1 cellular context compared by ENCODE assay signal in the genomic region with DNA sequence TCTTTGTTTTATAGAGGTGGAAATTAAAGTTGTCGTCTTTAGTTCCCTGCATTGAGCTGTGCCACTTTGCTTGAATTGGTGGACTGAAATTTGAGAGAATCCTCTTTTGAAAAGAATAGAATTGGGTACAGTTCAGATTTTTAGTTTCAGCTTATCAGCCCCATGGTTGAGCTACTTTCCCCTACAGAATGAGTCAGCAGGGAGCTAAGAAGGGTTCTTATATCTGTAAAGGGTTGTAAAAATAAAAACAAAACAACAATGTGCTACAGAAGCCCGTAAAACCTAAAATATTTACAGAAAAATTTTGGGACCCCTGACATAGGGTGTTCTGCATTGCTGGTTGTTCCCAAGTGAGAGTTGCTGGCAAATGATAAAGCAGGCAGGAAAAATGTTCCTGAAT.
TF ChIP-seq lines count a peak whose summit lies in the region.

No MANE protein-coding gene starts in this region.

TF ChIP-seq in K562, 482 proteins besides CTCF, POLR2A, EP300 and RAD21 (continued from another document and continues in another):
- TF ChIP-seq, protein P1, sequence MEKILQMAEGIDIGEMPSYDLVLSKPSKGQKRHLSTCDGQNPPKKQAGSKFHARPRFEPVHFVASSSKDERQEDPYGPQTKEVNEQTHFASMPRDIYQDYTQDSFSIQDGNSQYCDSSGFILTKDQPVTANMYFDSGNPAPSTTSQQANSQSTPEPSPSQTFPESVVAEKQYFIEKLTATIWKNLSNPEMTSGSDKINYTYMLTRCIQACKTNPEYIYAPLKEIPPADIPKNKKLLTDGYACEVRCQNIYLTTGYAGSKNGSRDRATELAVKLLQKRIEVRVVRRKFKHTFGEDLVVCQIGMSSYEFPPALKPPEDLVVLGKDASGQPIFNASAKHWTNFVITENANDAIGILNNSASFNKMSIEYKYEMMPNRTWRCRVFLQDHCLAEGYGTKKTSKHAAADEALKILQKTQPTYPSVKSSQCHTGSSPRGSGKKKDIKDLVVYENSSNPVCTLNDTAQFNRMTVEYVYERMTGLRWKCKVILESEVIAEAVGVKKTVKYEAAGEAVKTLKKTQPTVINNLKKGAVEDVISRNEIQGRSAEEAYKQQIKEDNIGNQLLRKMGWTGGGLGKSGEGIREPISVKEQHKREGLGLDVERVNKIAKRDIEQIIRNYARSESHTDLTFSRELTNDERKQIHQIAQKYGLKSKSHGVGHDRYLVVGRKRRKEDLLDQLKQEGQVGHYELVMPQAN (IDR thresholded peaks at IDR 0.05; ENCODE audit: borderline replicate concordance), result no peak
- TF ChIP-seq JUND (IDR thresholded peaks at IDR 0.05; ENCODE audit: borderline replicate concordance, low read depth, low read length), result peak; percentile 53; the same call in 1 of the 2 replicates
- 0 out of 3 replicates have a peak, but pooled peaks have one; percentile 24 for TF ChIP-seq JUND (tag; IDR thresholded peaks at IDR 0.05; ENCODE audit: borderline replicate concordance, low read depth, low read length)
- TF ChIP-seq, protein P2, sequence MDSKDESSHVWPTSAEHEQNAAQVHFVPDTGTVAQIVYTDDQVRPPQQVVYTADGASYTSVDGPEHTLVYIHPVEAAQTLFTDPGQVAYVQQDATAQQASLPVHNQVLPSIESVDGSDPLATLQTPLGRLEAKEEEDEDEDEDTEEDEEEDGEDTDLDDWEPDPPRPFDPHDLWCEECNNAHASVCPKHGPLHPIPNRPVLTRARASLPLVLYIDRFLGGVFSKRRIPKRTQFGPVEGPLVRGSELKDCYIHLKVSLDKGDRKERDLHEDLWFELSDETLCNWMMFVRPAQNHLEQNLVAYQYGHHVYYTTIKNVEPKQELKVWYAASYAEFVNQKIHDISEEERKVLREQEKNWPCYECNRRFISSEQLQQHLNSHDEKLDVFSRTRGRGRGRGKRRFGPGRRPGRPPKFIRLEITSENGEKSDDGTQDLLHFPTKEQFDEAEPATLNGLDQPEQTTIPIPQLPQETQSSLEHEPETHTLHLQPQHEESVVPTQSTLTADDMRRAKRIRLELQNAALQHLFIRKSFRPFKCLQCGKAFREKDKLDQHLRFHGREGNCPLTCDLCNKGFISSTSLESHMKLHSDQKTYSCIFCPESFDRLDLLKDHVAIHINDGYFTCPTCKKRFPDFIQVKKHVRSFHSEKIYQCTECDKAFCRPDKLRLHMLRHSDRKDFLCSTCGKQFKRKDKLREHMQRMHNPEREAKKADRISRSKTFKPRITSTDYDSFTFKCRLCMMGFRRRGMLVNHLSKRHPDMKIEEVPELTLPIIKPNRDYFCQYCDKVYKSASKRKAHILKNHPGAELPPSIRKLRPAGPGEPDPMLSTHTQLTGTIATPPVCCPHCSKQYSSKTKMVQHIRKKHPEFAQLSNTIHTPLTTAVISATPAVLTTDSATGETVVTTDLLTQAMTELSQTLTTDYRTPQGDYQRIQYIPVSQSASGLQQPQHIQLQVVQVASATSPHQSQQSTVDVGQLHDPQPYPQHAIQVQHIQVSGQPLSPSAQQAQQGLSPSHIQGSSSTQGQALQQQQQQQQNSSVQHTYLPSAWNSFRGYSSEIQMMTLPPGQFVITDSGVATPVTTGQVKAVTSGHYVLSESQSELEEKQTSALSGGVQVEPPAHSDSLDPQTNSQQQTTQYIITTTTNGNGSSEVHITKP (IDR thresholded peaks at IDR 0.05; ENCODE audit: partially characterized antibody), result no peak
- no peak for TF ChIP-seq ZBED1 (IDR thresholded peaks at IDR 0.05)
- no peak for TF ChIP-seq HMG20B (CRISPR knock-in tag; IDR thresholded peaks at IDR 0.05)
- TF ChIP-seq GATAD2A (IDR thresholded peaks at IDR 0.05), result no peak
- TF ChIP-seq, protein P3, sequence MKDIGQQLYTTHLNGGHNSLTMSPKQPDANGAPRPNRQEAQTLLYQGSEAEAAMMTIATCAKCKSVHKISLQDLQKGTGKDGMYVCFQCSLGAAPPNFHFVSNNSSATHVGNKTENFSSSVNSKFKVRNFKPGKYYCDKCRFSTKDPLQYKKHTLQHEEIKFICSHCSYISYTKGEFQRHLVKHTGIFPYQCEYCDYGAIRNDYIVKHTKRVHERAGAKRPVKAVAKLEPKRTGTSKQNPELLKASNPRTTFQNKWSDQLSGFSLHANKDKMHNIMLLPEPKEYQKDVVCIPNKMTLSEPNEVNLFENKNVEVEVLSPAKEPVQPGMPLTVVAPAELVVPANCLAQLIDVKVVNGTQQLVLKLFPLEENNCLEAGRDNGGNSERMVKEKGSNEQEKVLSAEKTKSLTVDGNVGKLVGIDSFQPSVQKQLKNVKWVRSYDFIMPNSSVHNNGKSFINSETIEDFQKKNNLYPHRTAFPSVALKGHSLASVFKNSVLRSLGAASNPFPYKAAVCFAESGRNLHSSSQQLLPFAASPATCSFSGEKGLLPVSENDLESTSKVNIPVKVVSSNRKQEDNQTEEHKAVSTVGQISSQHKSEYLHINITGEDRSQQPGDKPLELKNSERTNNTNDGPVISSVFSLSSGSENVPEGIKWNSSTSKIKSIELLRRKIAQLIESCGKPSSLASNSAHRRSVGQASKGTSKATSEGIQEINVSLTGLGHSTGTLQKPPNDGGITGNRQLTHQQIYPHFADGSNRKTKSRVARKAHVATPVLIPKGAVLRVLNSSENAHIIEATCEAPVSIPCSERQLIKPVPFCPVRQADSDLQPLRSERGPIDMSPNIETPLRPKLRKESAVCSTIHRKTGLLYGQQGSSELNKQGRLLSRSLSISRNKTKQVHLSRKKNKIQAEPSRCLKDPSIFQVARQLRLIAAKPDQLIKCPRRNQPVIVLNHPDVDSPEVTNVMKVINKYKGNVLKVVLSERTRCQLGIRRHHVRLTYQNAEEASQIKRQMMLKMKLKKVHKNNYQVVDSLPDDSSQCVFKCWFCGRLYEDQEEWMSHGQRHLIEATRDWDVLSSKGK (CRISPR knock-in tag; IDR thresholded peaks at IDR 0.05), result no peak
- TF ChIP-seq CREB1 (IDR thresholded peaks at IDR 0.05), result no peak
- TF ChIP-seq CREB1 (CRISPR knock-in tag; IDR thresholded peaks at IDR 0.05), result no peak
- no peak for TF ChIP-seq POLR3A (IDR thresholded peaks at IDR 0.05; ENCODE audit: borderline replicate concordance, extremely low read depth, insufficient read depth, insufficient read length)
- TF ChIP-seq CREM (IDR thresholded peaks at IDR 0.05; ENCODE audit: low read depth), result no peak
- no peak for TF ChIP-seq ERF (CRISPR knock-in tag; IDR thresholded peaks at IDR 0.05)
- TF ChIP-seq, protein P4, sequence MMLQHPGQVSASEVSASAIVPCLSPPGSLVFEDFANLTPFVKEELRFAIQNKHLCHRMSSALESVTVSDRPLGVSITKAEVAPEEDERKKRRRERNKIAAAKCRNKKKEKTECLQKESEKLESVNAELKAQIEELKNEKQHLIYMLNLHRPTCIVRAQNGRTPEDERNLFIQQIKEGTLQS (IDR thresholded peaks at IDR 0.05), result 0 out of 2 replicates have a peak, but pooled peaks have one; percentile 14
- TF ChIP-seq, protein P4 (CRISPR knock-in tag; conservative IDR thresholded peaks at IDR 0.05), result no peak
- TF ChIP-seq, protein P5, sequence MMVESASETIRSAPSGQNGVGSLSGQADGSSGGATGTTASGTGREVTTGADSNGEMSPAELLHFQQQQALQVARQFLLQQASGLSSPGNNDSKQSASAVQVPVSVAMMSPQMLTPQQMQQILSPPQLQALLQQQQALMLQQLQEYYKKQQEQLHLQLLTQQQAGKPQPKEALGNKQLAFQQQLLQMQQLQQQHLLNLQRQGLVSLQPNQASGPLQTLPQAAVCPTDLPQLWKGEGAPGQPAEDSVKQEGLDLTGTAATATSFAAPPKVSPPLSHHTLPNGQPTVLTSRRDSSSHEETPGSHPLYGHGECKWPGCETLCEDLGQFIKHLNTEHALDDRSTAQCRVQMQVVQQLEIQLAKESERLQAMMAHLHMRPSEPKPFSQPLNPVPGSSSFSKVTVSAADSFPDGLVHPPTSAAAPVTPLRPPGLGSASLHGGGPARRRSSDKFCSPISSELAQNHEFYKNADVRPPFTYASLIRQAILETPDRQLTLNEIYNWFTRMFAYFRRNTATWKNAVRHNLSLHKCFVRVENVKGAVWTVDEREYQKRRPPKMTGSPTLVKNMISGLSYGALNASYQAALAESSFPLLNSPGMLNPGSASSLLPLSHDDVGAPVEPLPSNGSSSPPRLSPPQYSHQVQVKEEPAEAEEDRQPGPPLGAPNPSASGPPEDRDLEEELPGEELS (CRISPR knock-in tag; IDR thresholded peaks at IDR 0.05; ENCODE audit: borderline replicate concordance), result no peak
- TF ChIP-seq NR2C2 (CRISPR knock-in tag; IDR thresholded peaks at IDR 0.05), result no peak
- no peak for TF ChIP-seq NR2C2 (tag; IDR thresholded peaks at IDR 0.05)
- TF ChIP-seq, protein P6, sequence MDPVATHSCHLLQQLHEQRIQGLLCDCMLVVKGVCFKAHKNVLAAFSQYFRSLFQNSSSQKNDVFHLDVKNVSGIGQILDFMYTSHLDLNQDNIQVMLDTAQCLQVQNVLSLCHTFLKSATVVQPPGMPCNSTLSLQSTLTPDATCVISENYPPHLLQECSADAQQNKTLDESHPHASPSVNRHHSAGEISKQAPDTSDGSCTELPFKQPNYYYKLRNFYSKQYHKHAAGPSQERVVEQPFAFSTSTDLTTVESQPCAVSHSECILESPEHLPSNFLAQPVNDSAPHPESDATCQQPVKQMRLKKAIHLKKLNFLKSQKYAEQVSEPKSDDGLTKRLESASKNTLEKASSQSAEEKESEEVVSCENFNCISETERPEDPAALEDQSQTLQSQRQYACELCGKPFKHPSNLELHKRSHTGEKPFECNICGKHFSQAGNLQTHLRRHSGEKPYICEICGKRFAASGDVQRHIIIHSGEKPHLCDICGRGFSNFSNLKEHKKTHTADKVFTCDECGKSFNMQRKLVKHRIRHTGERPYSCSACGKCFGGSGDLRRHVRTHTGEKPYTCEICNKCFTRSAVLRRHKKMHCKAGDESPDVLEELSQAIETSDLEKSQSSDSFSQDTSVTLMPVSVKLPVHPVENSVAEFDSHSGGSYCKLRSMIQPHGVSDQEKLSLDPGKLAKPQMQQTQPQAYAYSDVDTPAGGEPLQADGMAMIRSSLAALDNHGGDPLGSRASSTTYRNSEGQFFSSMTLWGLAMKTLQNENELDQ (CRISPR knock-in tag; IDR thresholded peaks at IDR 0.05; ENCODE audit: borderline replicate concordance), result no peak
- TF ChIP-seq, protein P7, sequence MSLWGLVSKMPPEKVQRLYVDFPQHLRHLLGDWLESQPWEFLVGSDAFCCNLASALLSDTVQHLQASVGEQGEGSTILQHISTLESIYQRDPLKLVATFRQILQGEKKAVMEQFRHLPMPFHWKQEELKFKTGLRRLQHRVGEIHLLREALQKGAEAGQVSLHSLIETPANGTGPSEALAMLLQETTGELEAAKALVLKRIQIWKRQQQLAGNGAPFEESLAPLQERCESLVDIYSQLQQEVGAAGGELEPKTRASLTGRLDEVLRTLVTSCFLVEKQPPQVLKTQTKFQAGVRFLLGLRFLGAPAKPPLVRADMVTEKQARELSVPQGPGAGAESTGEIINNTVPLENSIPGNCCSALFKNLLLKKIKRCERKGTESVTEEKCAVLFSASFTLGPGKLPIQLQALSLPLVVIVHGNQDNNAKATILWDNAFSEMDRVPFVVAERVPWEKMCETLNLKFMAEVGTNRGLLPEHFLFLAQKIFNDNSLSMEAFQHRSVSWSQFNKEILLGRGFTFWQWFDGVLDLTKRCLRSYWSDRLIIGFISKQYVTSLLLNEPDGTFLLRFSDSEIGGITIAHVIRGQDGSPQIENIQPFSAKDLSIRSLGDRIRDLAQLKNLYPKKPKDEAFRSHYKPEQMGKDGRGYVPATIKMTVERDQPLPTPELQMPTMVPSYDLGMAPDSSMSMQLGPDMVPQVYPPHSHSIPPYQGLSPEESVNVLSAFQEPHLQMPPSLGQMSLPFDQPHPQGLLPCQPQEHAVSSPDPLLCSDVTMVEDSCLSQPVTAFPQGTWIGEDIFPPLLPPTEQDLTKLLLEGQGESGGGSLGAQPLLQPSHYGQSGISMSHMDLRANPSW (CRISPR knock-in tag; IDR thresholded peaks at IDR 0.05), result no peak
- no peak for TF ChIP-seq HNRNPL (IDR thresholded peaks at IDR 0.05; ENCODE audit: low read depth, low read length)
- TF ChIP-seq, protein P8, sequence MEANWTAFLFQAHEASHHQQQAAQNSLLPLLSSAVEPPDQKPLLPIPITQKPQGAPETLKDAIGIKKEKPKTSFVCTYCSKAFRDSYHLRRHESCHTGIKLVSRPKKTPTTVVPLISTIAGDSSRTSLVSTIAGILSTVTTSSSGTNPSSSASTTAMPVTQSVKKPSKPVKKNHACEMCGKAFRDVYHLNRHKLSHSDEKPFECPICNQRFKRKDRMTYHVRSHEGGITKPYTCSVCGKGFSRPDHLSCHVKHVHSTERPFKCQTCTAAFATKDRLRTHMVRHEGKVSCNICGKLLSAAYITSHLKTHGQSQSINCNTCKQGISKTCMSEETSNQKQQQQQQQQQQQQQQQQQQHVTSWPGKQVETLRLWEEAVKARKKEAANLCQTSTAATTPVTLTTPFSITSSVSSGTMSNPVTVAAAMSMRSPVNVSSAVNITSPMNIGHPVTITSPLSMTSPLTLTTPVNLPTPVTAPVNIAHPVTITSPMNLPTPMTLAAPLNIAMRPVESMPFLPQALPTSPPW (CRISPR knock-in tag; IDR thresholded peaks at IDR 0.05), result 0 out of 2 replicates have a peak, but pooled peaks have one; percentile 5
- no peak for TF ChIP-seq TEAD4 (IDR thresholded peaks at IDR 0.05; ENCODE audit: low read length)
- no peak for TF ChIP-seq TEAD4 (CRISPR knock-in tag; IDR thresholded peaks at IDR 0.05; ENCODE audit: borderline replicate concordance)
- TF ChIP-seq, protein P9, sequence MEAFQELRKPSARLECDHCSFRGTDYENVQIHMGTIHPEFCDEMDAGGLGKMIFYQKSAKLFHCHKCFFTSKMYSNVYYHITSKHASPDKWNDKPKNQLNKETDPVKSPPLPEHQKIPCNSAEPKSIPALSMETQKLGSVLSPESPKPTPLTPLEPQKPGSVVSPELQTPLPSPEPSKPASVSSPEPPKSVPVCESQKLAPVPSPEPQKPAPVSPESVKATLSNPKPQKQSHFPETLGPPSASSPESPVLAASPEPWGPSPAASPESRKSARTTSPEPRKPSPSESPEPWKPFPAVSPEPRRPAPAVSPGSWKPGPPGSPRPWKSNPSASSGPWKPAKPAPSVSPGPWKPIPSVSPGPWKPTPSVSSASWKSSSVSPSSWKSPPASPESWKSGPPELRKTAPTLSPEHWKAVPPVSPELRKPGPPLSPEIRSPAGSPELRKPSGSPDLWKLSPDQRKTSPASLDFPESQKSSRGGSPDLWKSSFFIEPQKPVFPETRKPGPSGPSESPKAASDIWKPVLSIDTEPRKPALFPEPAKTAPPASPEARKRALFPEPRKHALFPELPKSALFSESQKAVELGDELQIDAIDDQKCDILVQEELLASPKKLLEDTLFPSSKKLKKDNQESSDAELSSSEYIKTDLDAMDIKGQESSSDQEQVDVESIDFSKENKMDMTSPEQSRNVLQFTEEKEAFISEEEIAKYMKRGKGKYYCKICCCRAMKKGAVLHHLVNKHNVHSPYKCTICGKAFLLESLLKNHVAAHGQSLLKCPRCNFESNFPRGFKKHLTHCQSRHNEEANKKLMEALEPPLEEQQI (IDR thresholded peaks at IDR 0.05), result no peak
- no peak for TF ChIP-seq ESRRA (IDR thresholded peaks at IDR 0.05; ENCODE audit: borderline replicate concordance, low read depth)
- TF ChIP-seq, protein P10, sequence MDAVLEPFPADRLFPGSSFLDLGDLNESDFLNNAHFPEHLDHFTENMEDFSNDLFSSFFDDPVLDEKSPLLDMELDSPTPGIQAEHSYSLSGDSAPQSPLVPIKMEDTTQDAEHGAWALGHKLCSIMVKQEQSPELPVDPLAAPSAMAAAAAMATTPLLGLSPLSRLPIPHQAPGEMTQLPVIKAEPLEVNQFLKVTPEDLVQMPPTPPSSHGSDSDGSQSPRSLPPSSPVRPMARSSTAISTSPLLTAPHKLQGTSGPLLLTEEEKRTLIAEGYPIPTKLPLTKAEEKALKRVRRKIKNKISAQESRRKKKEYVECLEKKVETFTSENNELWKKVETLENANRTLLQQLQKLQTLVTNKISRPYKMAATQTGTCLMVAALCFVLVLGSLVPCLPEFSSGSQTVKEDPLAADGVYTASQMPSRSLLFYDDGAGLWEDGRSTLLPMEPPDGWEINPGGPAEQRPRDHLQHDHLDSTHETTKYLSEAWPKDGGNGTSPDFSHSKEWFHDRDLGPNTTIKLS (IDR thresholded peaks at IDR 0.05; ENCODE audit: borderline replicate concordance, low read depth), result no peak
- TF ChIP-seq RAD51 (IDR thresholded peaks at IDR 0.05; ENCODE audit: borderline replicate concordance, low read depth), result no peak
- TF ChIP-seq ZSCAN29 (IDR thresholded peaks at IDR 0.05), result no peak
